ENCODE assay signal across 8 cellular contexts in genomic region chr13:21320642-21321034, GRCh38.
"Had no signal": no experiment of that assay in that cellular context is flagged by ENCODE, and none has a peak within 500 bp of the region (broad histone marks: within the 10 kb centered on the region; RNA-seq: fewer than 3 reads in every experiment).

No MANE protein-coding gene starts in this region.

- H3K9me3 Mint-ChIP-seq: IgD-negative memory B cell had no signal

- H3K4me3 Mint-ChIP-seq: IgD-negative memory B cell had no signal

- H3K4me3 ChIP-seq: K562 had no signal

- H3K27ac ChIP-seq: HL-60 had no signal

- H3K27me3 Mint-ChIP-seq: IgD-negative memory B cell had no signal

- ATAC-seq: HepG2, K562 had no signal

- H3K27ac Mint-ChIP-seq: IgD-negative memory B cell had no signal

- DNase-seq: IMR-90, KBM-7, KG1 had no signal

- FAIRE-seq: HepG2, HTR-8/SVneo, K562 had no signal
